25 cellular contexts compared by ENCODE assay signal in genomic region chr2:26100384-26100783, GRCh38.
DNase-seq lines count a peak whose midpoint lies in the region; ATAC-seq and TF ChIP-seq lines count a peak whose summit lies in the region.
"Had no signal": no experiment of that assay in that cellular context is flagged by ENCODE, and none has a peak within 500 bp of the region (broad histone marks: within the 10 kb centered on the region; RNA-seq: fewer than 3 reads in every experiment).

No MANE protein-coding gene starts in this region.

- H3K27me3 ChIP-seq in A673 (replicated peaks; ENCODE audit: insufficient read depth, low read depth, low read length, poor library complexity) (no peaks in the 10 kb centered on the region), right cardiac atrium (ENCODE audit: control insufficient read depth, insufficient read depth) (no peaks in the 10 kb centered on the region), MG63 (no peaks in the 10 kb centered on the region)
- H3K27me3 ChIP-seq: BE2C had no signal

- H3K9me3 ChIP-seq in A673 (ENCODE audit: low read depth, low read length, poor library complexity, severe bottlenecking) (no peaks in the 10 kb centered on the region), OCI-LY7 (ENCODE audit: low read length) (peaks cover 12% of the 10 kb centered on the region), right cardiac atrium (ENCODE audit: control insufficient read depth, low read length) (no peaks in the 10 kb centered on the region), MG63 (0 out of 2 replicates have a peak, but pooled peaks cover 3% of the 10 kb centered on the region)
- H3K9me3 ChIP-seq: BE2C, HAP-1, SK-N-SH had no signal

- BruUV-seq in A673 (replicated peaks; lab: Mats Ljungman, UMichigan), result TSS peak; percentile 9
- TSS peak; percentile 32 for BruUV-seq in OCI-LY7 (replicated peaks; lab: Mats Ljungman, UMichigan)

- H3K27ac ChIP-seq in A673 (ENCODE audit: low read depth, low read length, poor library complexity, severe bottlenecking) (no peak overlapping the region), OCI-LY7 (ENCODE audit: low read depth, low read length, poor library complexity, severe bottlenecking) (no peak overlapping the region), right cardiac atrium (ENCODE audit: low read length) (no peak overlapping the region)
- H3K27ac ChIP-seq: A549, KMS-11 had no signal

- TF ChIP-seq CTCF in A673 (conservative IDR thresholded peaks at IDR 0.05; ENCODE audit: low read depth, low read length), result no peak
- TF ChIP-seq CTCF in OCI-LY7 (conservative IDR thresholded peaks at IDR 0.05; ENCODE audit: low read length), result no peak

- intact Hi-C loops in A673 (cut with micrococcal nuclease; ENCODE audit: unreplicated experiment), result no loop called here
- intact Hi-C loops in OCI-LY7 (cut with micrococcal nuclease; ENCODE audit: unreplicated experiment), result no loop called here
- intact Hi-C loops in Right ventricle myocardium superior (cut with DNase I), result no loop called here
- intact Hi-C loops in right cardiac atrium (cut with DNase I), result no loop called here

- WGBS in right cardiac atrium, result 67% methylated on average over 1 of the region's 1 CpG

- no peak for DNase-seq in A673 (ENCODE audit: low spot score)
- DNase-seq in OCI-LY7 (ENCODE audit: low spot score), result no peak
- no peak for DNase-seq in Right ventricle myocardium superior
- DNase-seq in right cardiac atrium, result no peak
- DNase-seq in MG63, result no peak
- no peak for DNase-seq in NCI-H2227 (lab: John Stamatoyannopoulos, UW; ENCODE audit: unreplicated experiment)
- DNase-seq in stimulated activated CD4-positive, alpha-beta T cell treated with anti-CD3 and anti-CD28 coated beads, Interleukin-4, amount 100 ng/mL, for 4 hours, result no peak
- DNase-seq: BE2C; CD4-positive, alpha-beta T cell; COR-L47; DMS79; MV-4-11; NCI-H1105 treated with DMSO at 0.1 percent for 48 hours; NCI-H2029 treated with DMSO at 0.1 percent for 48 hours; NCI-H345; NCI-H524; NCI-H774; RPMI8226; SIG-M5; SK-N-SH had no signal

- H3K4me2 ChIP-seq in OCI-LY7 (ENCODE audit: low read length), result no peak overlapping the region
- H3K4me2 ChIP-seq: A549, GM23338, KMS-11, SK-N-SH had no signal

- no peak overlapping the region for H3K4me3 ChIP-seq in A673 (ENCODE audit: low read depth, low read length, poor library complexity, severe bottlenecking)
- no peak overlapping the region for H3K4me3 ChIP-seq in OCI-LY7 (ENCODE audit: low read depth, low read length, poor library complexity, severe bottlenecking)
- no peak overlapping the region for H3K4me3 ChIP-seq in right cardiac atrium (ENCODE audit: low read length)
- H3K4me3 ChIP-seq in MG63, result no peak overlapping the region
- H3K4me3 ChIP-seq: A549, GM23338, HAP-1 had no signal

- H3K79me2 ChIP-seq in OCI-LY7 (ENCODE audit: insufficient read depth, low read depth, low read length), result peaks cover 69% of the 10 kb centered on the region

- 0 out of 2 replicates have a peak, but pooled peaks cover 5% of the 10 kb centered on the region for H4K20me1 ChIP-seq in OCI-LY7 (ENCODE audit: insufficient read depth, low read length)

- peak; percentile 81 for ATAC-seq in Right ventricle myocardium superior (ENCODE audit: poor library complexity)
- ATAC-seq in right cardiac atrium, result peak; percentile 43 to 70
- ATAC-seq in GM18870 (IDR thresholded peaks at IDR 0.05; ENCODE audit: unreplicated experiment), result no peak
- ATAC-seq: GM23338 had no signal

- POLR2A ChIA-PET in A673 (lab: Charles Lee; ENCODE audit: low non-redundant PET), result no interaction called here
- POLR2A ChIA-PET in OCI-LY7 (lab: Charles Lee), result interaction anchor here (0.6 kb wide), 1 partner anchor 136 kb away, joined by 4 read pairs; no protein-coding TSS in a partner anchor

- no peaks in the 10 kb centered on the region for H3K9me2 ChIP-seq in OCI-LY7 (ENCODE audit: insufficient read depth, low read length)
- H3K9me2 ChIP-seq: SK-N-SH had no signal

- H3K36me3 ChIP-seq in A673 (ENCODE audit: insufficient read depth, low read length, poor library complexity, severe bottlenecking) (peaks cover 11% of the 10 kb centered on the region), OCI-LY7 (ENCODE audit: insufficient read depth, low read length) (peaks cover 72% of the 10 kb centered on the region), MG63 (peaks cover 37% of the 10 kb centered on the region)

- H2AFZ ChIP-seq in OCI-LY7 (ENCODE audit: low read length), result no peak overlapping the region
- H2AFZ ChIP-seq: GM23338 had no signal

- H3K4me1 ChIP-seq in A673 (ENCODE audit: insufficient read depth, low read length, poor library complexity, severe bottlenecking) (peaks cover 10% of the 10 kb centered on the region), OCI-LY7 (ENCODE audit: insufficient read depth, low read length, poor library complexity, severe bottlenecking) (peaks cover 9% of the 10 kb centered on the region), right cardiac atrium (ENCODE audit: control insufficient read depth, insufficient read depth, low read length) (peaks cover 5% of the 10 kb centered on the region)
- H3K4me1 ChIP-seq: BE2C had no signal

- CTCF ChIA-PET in A673 (lab: Charles Lee), result interaction anchor here (0.5 kb wide), 1 partner anchor 1913 kb away, joined by 7 read pairs; no protein-coding TSS in a partner anchor
- CTCF ChIA-PET in OCI-LY7 (lab: Charles Lee; ENCODE audit: unreplicated experiment), result no interaction called here
